In genomic region chr13:20127563-20128458, GRCh38 we compare ENCODE assay signal across 1 cellular context.
TF ChIP-seq lines count a peak whose summit lies in the region.

No MANE protein-coding gene starts in this region.

TF ChIP-seq in HepG2, 621 proteins besides CTCF, POLR2A, EP300 and RAD21 (continued from another document and continues in another):
- TF ChIP-seq ZNF292 (CRISPR knock-in tag; IDR thresholded peaks at IDR 0.05; ENCODE audit: borderline replicate concordance, low read depth) (no peak), ZNF576 (CRISPR knock-in tag; IDR thresholded peaks at IDR 0.05) (no peak), POLR2AphosphoS2 (IDR thresholded peaks at IDR 0.05; ENCODE audit: low read depth, low read length) (no peak), GLI4 (CRISPR knock-in tag; IDR thresholded peaks at IDR 0.05; ENCODE audit: borderline replicate concordance) (peak; percentile 90), ZNF44 (CRISPR knock-in tag; IDR thresholded peaks at IDR 0.05) (no peak; the same call in 1 of the 2 replicates), SKIL (CRISPR knock-in tag; IDR thresholded peaks at IDR 0.05; ENCODE audit: borderline replicate concordance) (0 out of 2 replicates have a peak, but pooled peaks have one; percentile 20), NKX3-1 (CRISPR knock-in tag; IDR thresholded peaks at IDR 0.05) (no peak), ZNF841 (CRISPR knock-in tag; IDR thresholded peaks at IDR 0.05; ENCODE audit: borderline replicate concordance) (no peak), ZNF646 (CRISPR knock-in tag; IDR thresholded peaks at IDR 0.05) (no peak), ZNF275 (CRISPR knock-in tag; IDR thresholded peaks at IDR 0.05; ENCODE audit: borderline replicate concordance) (no peak), ZNF562 (CRISPR knock-in tag; IDR thresholded peaks at IDR 0.05; ENCODE audit: borderline replicate concordance) (no peak), ZNF484 (CRISPR knock-in tag; IDR thresholded peaks at IDR 0.05; ENCODE audit: borderline replicate concordance, low read depth) (no peak), FOXA1 (IDR thresholded peaks at IDR 0.05) (no peak), FOXA1 (CRISPR knock-in tag; IDR thresholded peaks at IDR 0.05) (peak; percentile 28), ZNF570 (CRISPR knock-in tag; IDR thresholded peaks at IDR 0.05; ENCODE audit: borderline replicate concordance) (no peak), PHF8 (CRISPR knock-in tag; IDR thresholded peaks at IDR 0.05) (peak; percentile 95), ZNF317 (CRISPR knock-in tag; IDR thresholded peaks at IDR 0.05) (no peak), PRDM4 (CRISPR knock-in tag; IDR thresholded peaks at IDR 0.05; ENCODE audit: borderline replicate concordance) (no peak), ZNF710 (CRISPR knock-in tag; IDR thresholded peaks at IDR 0.05; ENCODE audit: borderline replicate concordance) (no peak; the same call in 1 of the 2 replicates), ZNF672 (CRISPR knock-in tag; IDR thresholded peaks at IDR 0.05) (no peak), PAWR (CRISPR knock-in tag; IDR thresholded peaks at IDR 0.05; ENCODE audit: borderline replicate concordance) (no peak), ARNTL (CRISPR knock-in tag; IDR thresholded peaks at IDR 0.05) (peak; percentile 48; the same call in 1 of the 2 replicates), ZNF207 (IDR thresholded peaks at IDR 0.05; ENCODE audit: borderline replicate concordance) (no peak), SMARCE1 (IDR thresholded peaks at IDR 0.05; ENCODE audit: borderline replicate concordance) (no peak), ZNF10 (CRISPR knock-in tag; IDR thresholded peaks at IDR 0.05; ENCODE audit: borderline replicate concordance, low read depth) (no peak), MIER2 (CRISPR knock-in tag; IDR thresholded peaks at IDR 0.05) (no peak), ZBTB10 (CRISPR knock-in tag; IDR thresholded peaks at IDR 0.05; ENCODE audit: borderline replicate concordance) (no peak; the same call in 1 of the 2 replicates), ZFP90 (CRISPR knock-in tag; IDR thresholded peaks at IDR 0.05; ENCODE audit: borderline replicate concordance) (no peak), IRF1 (CRISPR knock-in tag; IDR thresholded peaks at IDR 0.05; ENCODE audit: low read depth) (no peak), ZNF709 (CRISPR knock-in tag; IDR thresholded peaks at IDR 0.05) (0 out of 2 replicates have a peak, but pooled peaks have one; percentile 82), PTBP1 (IDR thresholded peaks at IDR 0.05; ENCODE audit: low read depth, low read length, poor library complexity, severe bottlenecking) (no peak), ATF7-NPFF (CRISPR knock-in tag; IDR thresholded peaks at IDR 0.05; ENCODE audit: low read depth) (peak; percentile 70; the same call in 1 of the 2 replicates), ZNF879 (CRISPR knock-in tag; IDR thresholded peaks at IDR 0.05) (no peak), TOPORS (CRISPR knock-in tag; IDR thresholded peaks at IDR 0.05) (no peak), SALL1 (CRISPR knock-in tag; IDR thresholded peaks at IDR 0.05) (peak; percentile 84), ZNF83 (CRISPR knock-in tag; IDR thresholded peaks at IDR 0.05; ENCODE audit: borderline replicate concordance) (peak; percentile 74), JARID2 (CRISPR knock-in tag; IDR thresholded peaks at IDR 0.05; ENCODE audit: insufficient replicate concordance) (no peak), ZNF563 (CRISPR knock-in tag; IDR thresholded peaks at IDR 0.05) (peak; percentile 87; the same call in 1 of the 2 replicates), RBAK (CRISPR knock-in tag; IDR thresholded peaks at IDR 0.05) (no peak), NPAS2 (CRISPR knock-in tag; IDR thresholded peaks at IDR 0.05; ENCODE audit: borderline replicate concordance) (no peak), GZF1 (CRISPR knock-in tag; IDR thresholded peaks at IDR 0.05) (no peak), PAF1 (CRISPR knock-in tag; IDR thresholded peaks at IDR 0.05) (no peak)
